In the genomic region with DNA sequence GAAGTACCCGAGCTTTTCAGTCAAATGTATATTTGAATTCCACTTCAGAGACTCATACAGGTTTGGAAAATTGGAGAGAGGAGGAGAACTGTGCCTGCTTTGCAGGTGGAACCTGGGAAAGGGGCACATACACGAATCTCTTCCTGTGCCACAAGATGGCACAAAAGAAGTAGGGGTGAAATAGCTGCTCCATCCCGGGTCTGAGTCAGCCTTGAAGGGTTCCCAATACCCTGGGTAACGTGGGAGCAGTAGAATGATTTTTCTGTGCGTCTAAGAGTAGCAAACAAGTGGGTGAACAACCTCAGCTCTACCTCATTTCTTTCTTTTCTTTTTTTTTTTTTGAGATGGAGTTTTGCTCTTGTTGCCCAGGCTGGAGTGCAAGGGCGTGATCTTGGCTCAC, we compare ENCODE assay signal across 22 cellular contexts.
A peak's percentile ranks its signal among the peaks of the same experiment; 100 is the strongest.
DNase-seq lines count a peak whose midpoint lies in the region; ATAC-seq, FAIRE-seq and TF ChIP-seq lines count a peak whose summit lies in the region.
"Had no signal": no experiment of that assay in that cellular context is flagged by ENCODE, and none has a peak within 500 bp of the region (broad histone marks: within the 10 kb centered on the region; RNA-seq: fewer than 3 reads in every experiment).

No MANE protein-coding gene starts in this region.

- H3K36me3 Mint-ChIP-seq in Calu3 (ENCODE audit: insufficient read depth, unreplicated experiment) (peaks cover 13% of the 10 kb centered on the region), astrocyte (ENCODE audit: low read depth, unreplicated experiment) (no peaks in the 10 kb centered on the region)

- H3K79me2 ChIP-seq in astrocyte (ENCODE audit: insufficient read depth, low read length) = no peaks in the 10 kb centered on the region

- no peaks in the 10 kb centered on the region for H3K27me3 Mint-ChIP-seq in Calu3 (ENCODE audit: unreplicated experiment)
- H3K27me3 Mint-ChIP-seq in astrocyte (ENCODE audit: low read depth, unreplicated experiment) = peaks cover 2% of the 10 kb centered on the region

- H3K4me3 Mint-ChIP-seq in Calu3 (ENCODE audit: low read depth, unreplicated experiment) = no peak overlapping the region
- no peak overlapping the region for H3K4me3 Mint-ChIP-seq in astrocyte (ENCODE audit: unreplicated experiment)
- H3K4me3 Mint-ChIP-seq: CD4-positive, alpha-beta T cell; GM23338 had no signal

- H3K36me3 ChIP-seq in RWPE2 (ENCODE audit: low read depth) (no peaks in the 10 kb centered on the region), astrocyte (ENCODE audit: insufficient read depth, low read length) (no peaks in the 10 kb centered on the region)

- H3K9me3 ChIP-seq in RWPE2 (ENCODE audit: severe bottlenecking) = peaks cover 5% of the 10 kb centered on the region
- H3K9me3 ChIP-seq in astrocyte (ENCODE audit: insufficient read depth, low read depth, low read length) = no peaks in the 10 kb centered on the region
- H3K9me3 ChIP-seq: Caco-2 had no signal

- H3K4me1 Mint-ChIP-seq in Calu3 (ENCODE audit: low read depth, unreplicated experiment) (peaks cover 42% of the 10 kb centered on the region), astrocyte (ENCODE audit: low read depth, unreplicated experiment) (peaks cover 6% of the 10 kb centered on the region)

- H3K4me3 ChIP-seq in RWPE2 (ENCODE audit: severe bottlenecking) = no peak overlapping the region
- H3K4me3 ChIP-seq in astrocyte (ENCODE audit: insufficient read depth, low read depth, low read length) = no peak overlapping the region
- H3K4me3 ChIP-seq: GM23338 had no signal

- TF ChIP-seq CTCF in Calu3 (IDR thresholded peaks at IDR 0.05; ENCODE audit: unreplicated experiment) (no peak), RWPE2 (IDR thresholded peaks at IDR 0.05; ENCODE audit: poor library complexity, severe bottlenecking) (no peak), astrocyte (IDR thresholded peaks at IDR 0.05; ENCODE audit: insufficient read depth, low read depth, low read length) (no peak)

- BruUV-seq in Calu3 (replicated peaks; lab: Mats Ljungman, UMichigan) = no TSS peak

- H2AFZ ChIP-seq in astrocyte (ENCODE audit: low read depth, low read length) = no peak overlapping the region
- H2AFZ ChIP-seq: GM23338 had no signal

- H3K9me3 Mint-ChIP-seq in Calu3 (ENCODE audit: low read depth, unreplicated experiment) (no peaks in the 10 kb centered on the region), astrocyte (ENCODE audit: unreplicated experiment) (no peaks in the 10 kb centered on the region)
- H3K9me3 Mint-ChIP-seq: CD4-positive, alpha-beta T cell; GM23338 had no signal

- intact Hi-C loops in Calu3 (cut with micrococcal nuclease; ENCODE audit: unreplicated experiment) (no loop called here), head of caudate nucleus (cut with DNase I) (no loop called here)

- H3K4me1 ChIP-seq in RWPE2 (ENCODE audit: insufficient read depth, poor library complexity, severe bottlenecking) = peaks cover 48% of the 10 kb centered on the region
- peaks cover 5% of the 10 kb centered on the region for H3K4me1 ChIP-seq in astrocyte (ENCODE audit: insufficient read depth, low read length)
- H3K4me1 ChIP-seq: Caco-2 had no signal

- ATAC-seq in RWPE2 (ENCODE audit: low read depth) = no peak
- ATAC-seq in GM21619 (IDR thresholded peaks at IDR 0.05; ENCODE audit: unreplicated experiment) = no peak

- FAIRE-seq in astrocyte (lab: Jason Lieb, UNC) = no peak
- FAIRE-seq: GM18507, H54 had no signal

- no peak overlapping the region for H3K4me2 ChIP-seq in astrocyte (ENCODE audit: low read length)
- H3K4me2 ChIP-seq: GM23338 had no signal

- H3K27me3 ChIP-seq in RWPE2 (ENCODE audit: insufficient read depth, poor library complexity, severe bottlenecking) = no peaks in the 10 kb centered on the region
- H3K27me3 ChIP-seq in astrocyte (ENCODE audit: insufficient read depth, low read length) = no peaks in the 10 kb centered on the region

- peak overlapping the region; percentile 12 for H3K27ac Mint-ChIP-seq in Calu3 (ENCODE audit: unreplicated experiment)
- peak overlapping the region; percentile 51 for H3K27ac Mint-ChIP-seq in astrocyte (ENCODE audit: unreplicated experiment)
- H3K27ac Mint-ChIP-seq: CD4-positive, alpha-beta T cell; GM23338 had no signal

- no peaks in the 10 kb centered on the region for H4K20me1 ChIP-seq in astrocyte (ENCODE audit: insufficient read depth, low read length)

- CTCF ChIA-PET in Calu3 (lab: Charles Lee) = interaction anchor here (0.7 kb wide), 1 partner anchor 178 kb away, joined by 3 read pairs; no protein-coding TSS in a partner anchor

- peak overlapping the region; percentile 89 for H3K27ac ChIP-seq in RWPE2 (ENCODE audit: poor library complexity, severe bottlenecking)
- H3K27ac ChIP-seq in astrocyte (ENCODE audit: low read depth, low read length) = no peak overlapping the region
- H3K27ac ChIP-seq: C4-2B, HL-60 had no signal

- no peak overlapping the region for H3K9ac ChIP-seq in astrocyte (ENCODE audit: low read length)

- DNase-seq in Calu3 (no peak), RWPE2 (ENCODE audit: low spot score) (no peak), astrocyte (ENCODE audit: low read depth) (no peak), head of caudate nucleus (peak in 31 of 42 donors; percentile 14 to 79 (median 52)), HuH-7.5 (ENCODE audit: low spot score) (no peak), AG20443 (ENCODE audit: low spot score) (no peak)
- no peak for DNase-seq in activated CD4-positive, CD25-positive, alpha-beta regulatory T cell (lab: John Stamatoyannopoulos, UW)
- DNase-seq: ACHN; AML-193; Caco-2; CD4-positive, alpha-beta T cell; DMS153; DMS79; GDM1; HCEC 1CT; IMR-90 had no signal

Comparison
In these comparisons a context has a peak if more than half of its experiments do, and no peak if none do; other contexts are left out.
1. DNase-seq: peak in head of caudate nucleus (31 of 42); none in Calu3 (single experiment), RWPE2 (single experiment), astrocyte (single experiment), activated CD4-positive, CD25-positive, alpha-beta regulatory T cell (0 of 4), HuH-7.5 (single experiment) and AG20443 (single experiment).